Comparison of ENCODE assay signal across 9 cellular contexts in genomic region chr9:124764774-124765438, GRCh38. TPM values are rescaled to one million over a fixed set of nuclear protein-coding genes. Genes with fewer than 3 reads are reported as not detected.
DNase-seq lines count a peak whose midpoint lies in the region; ATAC-seq and TF ChIP-seq lines count a peak whose summit lies in the region.
"Had no signal": no experiment of that assay in that cellular context is flagged by ENCODE, and none has a peak within 500 bp of the region (broad histone marks: within the 10 kb centered on the region; RNA-seq: fewer than 3 reads in every experiment).

No MANE protein-coding gene starts in this region.

- H3K4me1 Mint-ChIP-seq in WTC11 (peaks cover 93% of the 10 kb centered on the region), nephron (peaks cover 11% of the 10 kb centered on the region)

- no peaks in the 10 kb centered on the region for H3K9me3 ChIP-seq in HUES48 (ENCODE audit: control insufficient read depth, insufficient read depth, low read length)

- H3K9me3 Mint-ChIP-seq in WTC11 (no peaks in the 10 kb centered on the region), nephron (no peaks in the 10 kb centered on the region)

- peak; percentile 55 for DNase-seq in GM10266 (ENCODE audit: extremely low spot score)
- DNase-seq in WTC11 (ENCODE audit: low spot score): no peak
- DNase-seq in SKM-1 treated with dmso at 0.1 percent for 144 hours (lab: John Stamatoyannopoulos, UW; ENCODE audit: unreplicated experiment): no peak
- no peak for DNase-seq in NCI-H187 (lab: John Stamatoyannopoulos, UW)
- DNase-seq in activated CD4-positive, alpha-beta T cell treated with anti-CD3 and anti-CD28 coated beads for 1 hour: no peak
- DNase-seq: activated CD8-positive, alpha-beta memory T cell treated with anti-CD3 and anti-CD28 coated beads, Interleukin-2, amount 10 ng/mL, durations not matched to agents 7 days and 5 days had no signal

- H3K4me3 Mint-ChIP-seq in WTC11 (peak overlapping the region; percentile 47), nephron (no peak overlapping the region)
- H3K4me3 Mint-ChIP-seq: activated CD8-positive, alpha-beta memory T cell treated with anti-CD3 and anti-CD28 coated beads, Interleukin-2, amount 10 ng/mL, durations not matched to agents 7 days and 5 days had no signal

- ATAC-seq in WTC11: 0 out of 2 replicates have a peak, but pooled peaks have one; percentile 12
- ATAC-seq in GM19023 (IDR thresholded peaks at IDR 0.05; ENCODE audit: unreplicated experiment): no peak
- ATAC-seq: activated CD8-positive, alpha-beta memory T cell treated with anti-CD3 and anti-CD28 coated beads, Interleukin-2, amount 10 ng/mL, durations not matched to agents 7 days and 5 days had no signal

- CTCF ChIA-PET in WTC11 (lab: Charles Lee): interaction anchor here (0.7 to 6.2 kb wide), 20 partner anchors 9 to 315 kb away, joined by 3 to 41 read pairs (median 8); partner anchors contain the start of genes ADGRD2, OLFML2A and WDR38

- peaks cover 38% of the 10 kb centered on the region for H3K27me3 ChIP-seq in HUES48 (ENCODE audit: control insufficient read depth, insufficient read depth, low read length)

- no peaks in the 10 kb centered on the region; the same call in none of the 2 replicates for H3K27me3 Mint-ChIP-seq in WTC11 (ENCODE audit: low read depth)
- peaks cover 67% of the 10 kb centered on the region for H3K27me3 Mint-ChIP-seq in nephron (ENCODE audit: low read depth)

- H3K9ac ChIP-seq in HUES48 (ENCODE audit: low read depth, low read length): no peak overlapping the region

- TF ChIP-seq CTCF in GM10266 (IDR thresholded peaks at IDR 0.05; ENCODE audit: control insufficient read depth, insufficient read depth, low read depth, missing control alignments) (peak; percentile 49), WTC11 (IDR thresholded peaks at IDR 0.05) (no peak), nephron (IDR thresholded peaks at IDR 0.05; ENCODE audit: unreplicated experiment in 3 of 3) (peak; percentile 23 to 46 (median 28))

- H3K36me3 Mint-ChIP-seq in WTC11 (no peaks in the 10 kb centered on the region), nephron (ENCODE audit: low read depth) (peaks cover 4% of the 10 kb centered on the region)
- H3K36me3 Mint-ChIP-seq: activated CD8-positive, alpha-beta memory T cell treated with anti-CD3 and anti-CD28 coated beads, Interleukin-2, amount 10 ng/mL, durations not matched to agents 7 days and 5 days had no signal

- peaks cover 89% of the 10 kb centered on the region for H3K4me1 ChIP-seq in HUES48 (ENCODE audit: control insufficient read depth, insufficient read depth, low read length)

- H3K27ac Mint-ChIP-seq in WTC11: 0 out of 2 replicates have a peak overlapping the region, but pooled peaks have one; percentile 46
- H3K27ac Mint-ChIP-seq in nephron: no peak overlapping the region
- H3K27ac Mint-ChIP-seq: activated CD8-positive, alpha-beta memory T cell treated with anti-CD3 and anti-CD28 coated beads, Interleukin-2, amount 10 ng/mL, durations not matched to agents 7 days and 5 days had no signal

- no peaks in the 10 kb centered on the region for H3K36me3 ChIP-seq in HUES48 (ENCODE audit: control insufficient read depth, insufficient read depth, low read length)

- H3K27ac ChIP-seq in HUES48 (ENCODE audit: low read depth, low read length): peak overlapping the region; percentile 86

- H3K4me3 ChIP-seq in HUES48 (ENCODE audit: low read depth, low read length): peak overlapping the region; percentile 28

- POLR2A ChIA-PET in WTC11 (lab: Charles Lee): interaction anchor here (0.6 kb wide), 1 partner anchor 40 kb away, joined by 4 read pairs; no protein-coding TSS in a partner anchor

TF ChIP-seq in WTC11, 78 proteins besides CTCF, POLR2A, EP300 and RAD21:
- TF ChIP-seq RELA (CRISPR knock-in tag; IDR thresholded peaks at IDR 0.05; ENCODE audit: borderline replicate concordance) (no peak), TP53 (CRISPR knock-in tag; IDR thresholded peaks at IDR 0.05) (no peak), AFF4 (CRISPR knock-in tag; IDR thresholded peaks at IDR 0.05; ENCODE audit: borderline replicate concordance) (no peak), ZNF232 (CRISPR knock-in tag; IDR thresholded peaks at IDR 0.05) (no peak), SMAD4 (CRISPR knock-in tag; IDR thresholded peaks at IDR 0.05) (no peak), SP1 (CRISPR knock-in tag; conservative IDR thresholded peaks at IDR 0.05) (no peak), PRRX2 (CRISPR knock-in tag; IDR thresholded peaks at IDR 0.05) (no peak)
- TF ChIP-seq, protein P1, sequence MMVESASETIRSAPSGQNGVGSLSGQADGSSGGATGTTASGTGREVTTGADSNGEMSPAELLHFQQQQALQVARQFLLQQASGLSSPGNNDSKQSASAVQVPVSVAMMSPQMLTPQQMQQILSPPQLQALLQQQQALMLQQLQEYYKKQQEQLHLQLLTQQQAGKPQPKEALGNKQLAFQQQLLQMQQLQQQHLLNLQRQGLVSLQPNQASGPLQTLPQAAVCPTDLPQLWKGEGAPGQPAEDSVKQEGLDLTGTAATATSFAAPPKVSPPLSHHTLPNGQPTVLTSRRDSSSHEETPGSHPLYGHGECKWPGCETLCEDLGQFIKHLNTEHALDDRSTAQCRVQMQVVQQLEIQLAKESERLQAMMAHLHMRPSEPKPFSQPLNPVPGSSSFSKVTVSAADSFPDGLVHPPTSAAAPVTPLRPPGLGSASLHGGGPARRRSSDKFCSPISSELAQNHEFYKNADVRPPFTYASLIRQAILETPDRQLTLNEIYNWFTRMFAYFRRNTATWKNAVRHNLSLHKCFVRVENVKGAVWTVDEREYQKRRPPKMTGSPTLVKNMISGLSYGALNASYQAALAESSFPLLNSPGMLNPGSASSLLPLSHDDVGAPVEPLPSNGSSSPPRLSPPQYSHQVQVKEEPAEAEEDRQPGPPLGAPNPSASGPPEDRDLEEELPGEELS (CRISPR knock-in tag; IDR thresholded peaks at IDR 0.05): no peak

RNA-seq across cellular contexts. Expression of gene NR6A1, which starts 6.2 kb away (rescaled TPM):
- total RNA-seq in WTC11 (2021): 164 to 222 TPM (median 218 TPM) in 3 replicates

RNA-seq across cellular contexts. Expression of gene OLFML2A, which starts 12.0 kb away (rescaled TPM):
- 6.7 to 11.6 TPM (median 11.2 TPM) in 3 replicates for total RNA-seq in WTC11 (2021)
- total RNA-seq: activated CD8-positive, alpha-beta memory T cell treated with anti-CD3 and anti-CD28 coated beads, Interleukin-2, amount 10 ng/mL, durations not matched to agents 7 days and 5 days had no signal
